1 cellular context compared by ENCODE assay signal in the genomic region with DNA sequence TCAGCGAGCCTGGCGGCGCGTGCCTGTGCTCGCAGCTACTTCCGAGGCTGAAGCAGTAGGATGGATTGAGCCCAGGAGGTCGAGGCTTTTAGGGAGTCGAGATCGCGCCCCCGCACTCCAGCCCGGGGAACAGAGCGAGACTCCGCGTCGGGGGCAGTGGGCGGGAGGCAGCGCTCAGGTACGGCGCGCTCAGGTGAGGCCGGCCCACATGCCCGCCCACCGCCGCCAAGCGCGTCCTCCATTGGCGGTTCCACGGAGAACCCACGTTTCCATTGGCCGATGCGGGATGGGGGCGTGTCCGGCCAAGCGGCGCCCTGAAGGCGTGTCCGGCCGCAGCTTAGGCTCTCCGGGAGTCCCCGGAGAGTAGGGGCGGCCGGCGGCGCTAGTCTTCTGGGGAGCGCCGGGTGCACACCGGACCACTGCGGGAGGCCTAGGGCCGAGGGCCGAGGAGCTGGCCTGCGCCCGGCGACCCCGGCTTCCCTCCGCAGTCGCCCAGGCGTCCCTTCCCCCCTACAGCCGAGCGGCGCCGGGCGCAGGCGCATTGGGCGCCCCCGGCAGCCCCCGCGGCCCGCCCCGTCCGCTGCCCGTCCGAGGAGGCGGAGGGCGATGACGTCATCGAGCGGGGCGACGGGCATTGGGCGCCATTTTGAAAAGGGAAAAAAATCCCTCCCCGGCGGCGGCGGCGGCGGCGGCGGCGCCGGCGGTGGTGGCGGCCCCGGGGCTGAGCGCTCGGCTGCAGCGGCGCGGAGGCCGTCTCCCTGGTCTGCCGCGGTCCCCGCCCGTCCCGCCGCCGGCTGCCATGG.
TF ChIP-seq lines count a peak whose summit lies in the region.

A gene (plus strand): TSS at position 659 of the 803 bp plus-strand sequence. CDS start 141 bp downstream, at position 800.

TF ChIP-seq in WTC11, 78 proteins besides CTCF, POLR2A, EP300 and RAD21 (continued from another document):
- TF ChIP-seq NFYB (CRISPR knock-in tag; conservative IDR thresholded peaks at IDR 0.05; ENCODE audit: low read depth) (peak; percentile 78), SP1 (CRISPR knock-in tag; conservative IDR thresholded peaks at IDR 0.05) (peak; percentile 95), KAT7 (CRISPR knock-in tag; IDR thresholded peaks at IDR 0.05; ENCODE audit: borderline replicate concordance) (no peak), ZNF138 (CRISPR knock-in tag; conservative IDR thresholded peaks at IDR 0.05) (0 out of 2 replicates have a peak, but pooled peaks have one; percentile 4), TEAD1 (CRISPR knock-in tag; IDR thresholded peaks at IDR 0.05) (0 out of 2 replicates have a peak, but pooled peaks have one; percentile 48), CREM (CRISPR knock-in tag; IDR thresholded peaks at IDR 0.05) (peak; percentile 92; the same call in 1 of the 2 replicates), ZNF416 (CRISPR knock-in tag; IDR thresholded peaks at IDR 0.05) (0 out of 2 replicates have a peak, but pooled peaks have one; percentile 57), ZNF121 (CRISPR knock-in tag; IDR thresholded peaks at IDR 0.05) (no peak), TP53 (CRISPR knock-in tag; IDR thresholded peaks at IDR 0.05) (peak; percentile 30; the same call in 1 of the 2 replicates), GABPB1 (CRISPR knock-in tag; IDR thresholded peaks at IDR 0.05) (0 out of 2 replicates have a peak, but pooled peaks have one; percentile 3), PRRX2 (CRISPR knock-in tag; IDR thresholded peaks at IDR 0.05) (no peak), ETV6 (CRISPR knock-in tag; IDR thresholded peaks at IDR 0.05) (peak; percentile 85; the same call in 1 of the 2 replicates)
- TF ChIP-seq, protein P1, sequence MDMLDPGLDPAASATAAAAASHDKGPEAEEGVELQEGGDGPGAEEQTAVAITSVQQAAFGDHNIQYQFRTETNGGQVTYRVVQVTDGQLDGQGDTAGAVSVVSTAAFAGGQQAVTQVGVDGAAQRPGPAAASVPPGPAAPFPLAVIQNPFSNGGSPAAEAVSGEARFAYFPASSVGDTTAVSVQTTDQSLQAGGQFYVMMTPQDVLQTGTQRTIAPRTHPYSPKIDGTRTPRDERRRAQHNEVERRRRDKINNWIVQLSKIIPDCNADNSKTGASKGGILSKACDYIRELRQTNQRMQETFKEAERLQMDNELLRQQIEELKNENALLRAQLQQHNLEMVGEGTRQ (CRISPR knock-in tag; IDR thresholded peaks at IDR 0.05): peak; percentile 53; the same call in 1 of the 2 replicates
- TF ChIP-seq, protein P2, sequence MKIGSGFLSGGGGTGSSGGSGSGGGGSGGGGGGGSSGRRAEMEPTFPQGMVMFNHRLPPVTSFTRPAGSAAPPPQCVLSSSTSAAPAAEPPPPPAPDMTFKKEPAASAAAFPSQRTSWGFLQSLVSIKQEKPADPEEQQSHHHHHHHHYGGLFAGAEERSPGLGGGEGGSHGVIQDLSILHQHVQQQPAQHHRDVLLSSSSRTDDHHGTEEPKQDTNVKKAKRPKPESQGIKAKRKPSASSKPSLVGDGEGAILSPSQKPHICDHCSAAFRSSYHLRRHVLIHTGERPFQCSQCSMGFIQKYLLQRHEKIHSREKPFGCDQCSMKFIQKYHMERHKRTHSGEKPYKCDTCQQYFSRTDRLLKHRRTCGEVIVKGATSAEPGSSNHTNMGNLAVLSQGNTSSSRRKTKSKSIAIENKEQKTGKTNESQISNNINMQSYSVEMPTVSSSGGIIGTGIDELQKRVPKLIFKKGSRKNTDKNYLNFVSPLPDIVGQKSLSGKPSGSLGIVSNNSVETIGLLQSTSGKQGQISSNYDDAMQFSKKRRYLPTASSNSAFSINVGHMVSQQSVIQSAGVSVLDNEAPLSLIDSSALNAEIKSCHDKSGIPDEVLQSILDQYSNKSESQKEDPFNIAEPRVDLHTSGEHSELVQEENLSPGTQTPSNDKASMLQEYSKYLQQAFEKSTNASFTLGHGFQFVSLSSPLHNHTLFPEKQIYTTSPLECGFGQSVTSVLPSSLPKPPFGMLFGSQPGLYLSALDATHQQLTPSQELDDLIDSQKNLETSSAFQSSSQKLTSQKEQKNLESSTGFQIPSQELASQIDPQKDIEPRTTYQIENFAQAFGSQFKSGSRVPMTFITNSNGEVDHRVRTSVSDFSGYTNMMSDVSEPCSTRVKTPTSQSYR (CRISPR knock-in tag; IDR thresholded peaks at IDR 0.05): 0 out of 2 replicates have a peak, but pooled peaks have one; percentile 11
- TF ChIP-seq, protein P3, sequence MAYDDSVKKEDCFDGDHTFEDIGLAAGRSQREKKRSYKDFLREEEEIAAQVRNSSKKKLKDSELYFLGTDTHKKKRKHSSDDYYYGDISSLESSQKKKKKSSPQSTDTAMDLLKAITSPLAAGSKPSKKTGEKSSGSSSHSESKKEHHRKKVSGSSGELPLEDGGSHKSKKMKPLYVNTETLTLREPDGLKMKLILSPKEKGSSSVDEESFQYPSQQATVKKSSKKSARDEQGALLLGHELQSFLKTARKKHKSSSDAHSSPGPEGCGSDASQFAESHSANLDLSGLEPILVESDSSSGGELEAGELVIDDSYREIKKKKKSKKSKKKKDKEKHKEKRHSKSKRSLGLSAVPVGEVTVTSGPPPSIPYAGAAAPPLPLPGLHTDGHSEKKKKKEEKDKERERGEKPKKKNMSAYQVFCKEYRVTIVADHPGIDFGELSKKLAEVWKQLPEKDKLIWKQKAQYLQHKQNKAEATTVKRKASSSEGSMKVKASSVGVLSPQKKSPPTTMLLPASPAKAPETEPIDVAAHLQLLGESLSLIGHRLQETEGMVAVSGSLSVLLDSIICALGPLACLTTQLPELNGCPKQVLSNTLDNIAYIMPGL (CRISPR knock-in tag; IDR thresholded peaks at IDR 0.05): no peak
- TF ChIP-seq, protein P4, sequence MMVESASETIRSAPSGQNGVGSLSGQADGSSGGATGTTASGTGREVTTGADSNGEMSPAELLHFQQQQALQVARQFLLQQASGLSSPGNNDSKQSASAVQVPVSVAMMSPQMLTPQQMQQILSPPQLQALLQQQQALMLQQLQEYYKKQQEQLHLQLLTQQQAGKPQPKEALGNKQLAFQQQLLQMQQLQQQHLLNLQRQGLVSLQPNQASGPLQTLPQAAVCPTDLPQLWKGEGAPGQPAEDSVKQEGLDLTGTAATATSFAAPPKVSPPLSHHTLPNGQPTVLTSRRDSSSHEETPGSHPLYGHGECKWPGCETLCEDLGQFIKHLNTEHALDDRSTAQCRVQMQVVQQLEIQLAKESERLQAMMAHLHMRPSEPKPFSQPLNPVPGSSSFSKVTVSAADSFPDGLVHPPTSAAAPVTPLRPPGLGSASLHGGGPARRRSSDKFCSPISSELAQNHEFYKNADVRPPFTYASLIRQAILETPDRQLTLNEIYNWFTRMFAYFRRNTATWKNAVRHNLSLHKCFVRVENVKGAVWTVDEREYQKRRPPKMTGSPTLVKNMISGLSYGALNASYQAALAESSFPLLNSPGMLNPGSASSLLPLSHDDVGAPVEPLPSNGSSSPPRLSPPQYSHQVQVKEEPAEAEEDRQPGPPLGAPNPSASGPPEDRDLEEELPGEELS (CRISPR knock-in tag; IDR thresholded peaks at IDR 0.05): peak; percentile 68; the same call in 1 of the 2 replicates
- TF ChIP-seq, protein P5, sequence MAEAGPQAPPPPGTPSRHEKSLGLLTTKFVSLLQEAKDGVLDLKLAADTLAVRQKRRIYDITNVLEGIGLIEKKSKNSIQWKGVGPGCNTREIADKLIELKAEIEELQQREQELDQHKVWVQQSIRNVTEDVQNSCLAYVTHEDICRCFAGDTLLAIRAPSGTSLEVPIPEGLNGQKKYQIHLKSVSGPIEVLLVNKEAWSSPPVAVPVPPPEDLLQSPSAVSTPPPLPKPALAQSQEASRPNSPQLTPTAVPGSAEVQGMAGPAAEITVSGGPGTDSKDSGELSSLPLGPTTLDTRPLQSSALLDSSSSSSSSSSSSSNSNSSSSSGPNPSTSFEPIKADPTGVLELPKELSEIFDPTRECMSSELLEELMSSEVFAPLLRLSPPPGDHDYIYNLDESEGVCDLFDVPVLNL (CRISPR knock-in tag; IDR thresholded peaks at IDR 0.05; ENCODE audit: borderline replicate concordance, low read depth): no peak
TF ChIP-seq in WTC11: peak in this region for 17.
